4 cellular contexts compared by ENCODE assay signal in genomic region chrY:23005315-23005714, GRCh38. TPM values are rescaled to one million over a fixed set of nuclear protein-coding genes. Genes with fewer than 3 reads are reported as not detected.
"Had no signal": no experiment of that assay in that cellular context is flagged by ENCODE, and none has a peak within 500 bp of the region (broad histone marks: within the 10 kb centered on the region; RNA-seq: fewer than 3 reads in every experiment).

No MANE protein-coding gene starts in this region.

RNA-seq across cellular contexts. Expression of gene BPY2, which starts 21.3 kb away (rescaled TPM):
- total RNA-seq: LHCN-M2, M059J, MCF 10A, NCI-H460 had no signal
